8 cellular contexts compared by ENCODE assay signal in the genomic region with DNA sequence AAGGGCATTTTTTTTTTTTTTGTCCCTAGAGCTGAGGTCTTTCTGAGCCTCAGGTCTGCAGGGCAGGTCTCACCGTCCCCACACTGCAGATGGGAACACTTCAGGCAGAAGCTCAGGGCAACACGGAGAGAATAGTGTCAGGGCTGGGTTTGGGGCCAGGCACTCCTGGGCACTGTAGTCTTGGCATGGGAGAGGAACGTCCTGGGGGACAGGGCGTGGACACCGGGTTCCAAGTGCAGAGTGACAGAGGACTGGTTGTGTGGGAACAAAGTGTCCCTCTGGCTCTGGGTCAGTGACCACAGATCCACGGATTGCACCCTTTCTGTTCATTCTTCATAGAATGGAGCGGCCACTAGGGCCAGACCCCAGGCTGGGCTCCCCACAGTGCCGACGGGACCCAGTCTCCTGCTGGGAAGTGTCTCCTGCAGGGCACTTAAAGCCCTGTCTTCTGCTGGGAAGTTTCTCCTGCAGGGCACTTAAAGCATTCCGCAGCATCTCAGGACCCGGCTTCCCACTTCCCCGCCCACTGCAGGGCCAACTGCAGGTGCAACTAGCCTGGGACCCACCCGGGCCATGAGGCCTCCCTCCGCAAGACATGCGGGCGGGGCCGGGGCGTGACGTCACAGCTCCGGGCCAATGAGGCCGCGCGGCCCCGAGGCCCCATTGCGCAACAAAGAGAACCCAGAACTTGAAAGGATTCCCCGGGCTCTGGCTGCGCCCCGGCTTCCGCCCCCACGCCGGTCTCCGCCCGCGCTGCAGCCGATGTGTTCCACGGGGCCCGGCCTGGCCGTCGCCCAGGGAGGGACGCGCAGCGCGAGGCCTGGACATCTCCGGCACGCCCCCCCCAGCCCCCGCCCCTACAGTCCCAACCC. TPM values are rescaled to one million over a fixed set of nuclear protein-coding genes. Genes with fewer than 3 reads are reported as not detected.
DNase-seq lines count a peak whose midpoint lies in the region; ATAC-seq and TF ChIP-seq lines count a peak whose summit lies in the region.

No MANE protein-coding gene starts in this region.

- no peak for ATAC-seq in HG02981 (IDR thresholded peaks at IDR 0.05; ENCODE audit: unreplicated experiment)

- peak overlapping the region; percentile 59 to 60 for H3K4me3 ChIP-seq in cardiac fibroblast (replicated peaks in 1 of 2; ENCODE audit: low read depth in 2 of 2, low read length in 2 of 2)
- peak overlapping the region; percentile 59 for H3K4me3 ChIP-seq in kidney epithelial cell (ENCODE audit: low read depth, low read length)

- no peaks in the 10 kb centered on the region for H3K36me3 ChIP-seq in kidney epithelial cell (ENCODE audit: control insufficient read depth, insufficient read depth, low read length)

- DNase-seq in AML-193 (lab: John Stamatoyannopoulos, UW): peak; percentile 71 to 72
- DNase-seq in GM20000 (ENCODE audit: low spot score): peak; percentile 93
- peak; percentile 50 for DNase-seq in NCI-H1105 treated with DMSO at 0.1 percent for 48 hours (lab: John Stamatoyannopoulos, UW)
- peak; percentile 45 to 54 (median 48) for DNase-seq in activated CD4-positive, CD25-positive, alpha-beta regulatory T cell (lab: John Stamatoyannopoulos, UW)
- DNase-seq in cardiac fibroblast (ENCODE audit: low read depth in 2 of 2): peak; percentile 77 to 87
- no peak for DNase-seq in kidney epithelial cell (ENCODE audit: low read depth)
- DNase-seq in stimulated activated CD4-positive, alpha-beta T cell treated with anti-CD3 and anti-CD28 coated beads, Interleukin-2, amount 100 ng/mL, for 24 hours: peak; percentile 70 to 81

- peaks cover 5% of the 10 kb centered on the region for H3K27me3 ChIP-seq in kidney epithelial cell (ENCODE audit: control insufficient read depth, insufficient read depth, low read length)

- TF ChIP-seq CTCF in GM20000 (IDR thresholded peaks at IDR 0.05; ENCODE audit: extremely low read depth, missing control alignments) (no peak), cardiac fibroblast (IDR thresholded peaks at IDR 0.05; ENCODE audit: low read depth, low read length) (no peak), kidney epithelial cell (IDR thresholded peaks at IDR 0.05; ENCODE audit: insufficient read depth, low read length, poor library complexity, severe bottlenecking) (no peak)

RNA-seq across cellular contexts. Expression of gene GPR153, which starts 1.2 kb away (rescaled TPM):
- total RNA-seq in kidney epithelial cell: 11.4 and 12.3 TPM in 2 replicates

RNA-seq across cellular contexts. Expression of gene HES3, which starts 15.7 kb away (rescaled TPM):
- total RNA-seq in kidney epithelial cell: not detected in 2 replicates

RNA-seq across cellular contexts. Expression of gene ICMT, which starts 24.0 kb away (rescaled TPM):
- 67.1 and 68.0 TPM in 2 replicates for total RNA-seq in kidney epithelial cell

RNA-seq across cellular contexts. Expression of gene RNF207, which starts 53.8 kb away (rescaled TPM):
- 20.1 and 32.0 TPM in 2 replicates for total RNA-seq in kidney epithelial cell
